Comparison of ENCODE assay signal across 7 cellular contexts in the genomic region with DNA sequence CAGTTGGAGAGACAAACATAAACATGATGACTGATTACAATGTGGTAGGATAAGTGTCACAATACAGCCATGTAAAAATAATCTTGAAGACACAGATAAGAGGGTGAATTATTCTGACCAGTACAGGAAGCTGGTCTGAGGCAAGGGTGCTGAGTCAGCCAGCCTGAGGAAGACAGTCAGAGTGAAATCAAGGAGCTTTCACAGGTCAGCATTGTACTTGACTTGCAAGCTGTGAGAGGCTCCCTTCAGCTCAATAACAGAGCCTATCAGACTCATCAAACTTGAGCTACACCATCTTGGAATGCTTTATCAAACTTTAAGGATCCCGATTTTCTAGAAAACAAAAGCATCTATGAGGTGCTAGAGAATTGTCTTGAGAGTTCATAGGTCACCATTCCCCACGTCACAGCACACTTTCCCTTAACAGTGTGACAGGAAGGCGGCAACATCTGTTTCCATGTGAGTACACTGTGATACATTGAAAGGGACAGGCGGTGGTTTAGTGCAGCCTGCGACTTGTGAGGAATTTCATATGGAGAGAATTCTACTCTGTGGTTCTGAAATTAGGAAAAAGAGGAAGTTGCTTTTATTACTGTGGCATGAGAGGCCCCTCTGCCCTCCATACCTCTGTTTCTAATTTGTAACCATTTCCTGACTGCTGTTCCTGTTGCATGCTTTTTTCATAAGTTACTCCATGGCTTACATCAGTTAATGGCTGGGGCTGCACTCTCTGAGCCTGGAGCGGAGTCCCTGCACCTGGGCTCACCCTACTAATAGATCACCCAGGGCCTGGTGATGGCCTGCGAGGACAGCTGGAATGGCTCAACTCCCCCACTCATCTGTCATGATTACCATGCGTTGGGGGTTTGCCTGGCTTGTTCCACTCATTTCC.
DNase-seq lines count a peak whose midpoint lies in the region; ATAC-seq, FAIRE-seq and TF ChIP-seq lines count a peak whose summit lies in the region.

No MANE protein-coding gene starts in this region.

- no peaks in the 10 kb centered on the region for H3K79me2 ChIP-seq in keratinocyte (ENCODE audit: control insufficient read depth, insufficient read depth, low read length)

- H3K4me2 ChIP-seq in keratinocyte (ENCODE audit: control insufficient read depth, extremely low read depth, insufficient read depth, low read depth, low read length) = no peak overlapping the region

- peak; percentile 76 for DNase-seq in SIG-M5 (lab: John Stamatoyannopoulos, UW)
- DNase-seq in keratinocyte (ENCODE audit: low read depth, low spot score) = no peak
- DNase-seq in NCI-H2081 treated with DMSO at 0.1 percent for 48 hours (lab: John Stamatoyannopoulos, UW) = no peak
- no peak for DNase-seq in GM12892 (ENCODE audit: insufficient read length)
- DNase-seq in activated gamma-delta T cell (lab: John Stamatoyannopoulos, UW) = no peak

- peak; percentile 77 for ATAC-seq in GM19023 (IDR thresholded peaks at IDR 0.05; ENCODE audit: unreplicated experiment)
- peak; percentile 80 for ATAC-seq in HG02938 (IDR thresholded peaks at IDR 0.05; ENCODE audit: unreplicated experiment)

- no peaks in the 10 kb centered on the region for H3K36me3 ChIP-seq in keratinocyte (ENCODE audit: control insufficient read depth in 2 of 2, extremely low read depth in 1 of 2, insufficient read depth in 2 of 2, low read length in 2 of 2)

- H3K9me1 ChIP-seq in keratinocyte (ENCODE audit: control insufficient read depth, extremely low read depth, insufficient read depth, low read length) = no peaks in the 10 kb centered on the region

- H3K4me1 ChIP-seq in keratinocyte (ENCODE audit: control insufficient read depth, extremely low read depth, insufficient read depth, low read length) = peaks cover 4% of the 10 kb centered on the region

- no peak overlapping the region for H3K4me3 ChIP-seq in keratinocyte (ENCODE audit: control insufficient read depth in 2 of 3, extremely low read depth in 1 of 3, insufficient read depth in 2 of 3, low read depth in 1 of 3, low read length in 3 of 3)

- no peak overlapping the region for H2AFZ ChIP-seq in keratinocyte (ENCODE audit: control insufficient read depth, low read length)

- no peaks in the 10 kb centered on the region for H4K20me1 ChIP-seq in keratinocyte (ENCODE audit: control insufficient read depth, extremely low read depth, insufficient read depth, low read length)

- no peak overlapping the region for H3K27ac ChIP-seq in keratinocyte (ENCODE audit: control insufficient read depth, insufficient read depth, low read length)

- no peak for TF ChIP-seq CTCF in keratinocyte (optimal IDR thresholded peaks at IDR 0.05 in 1 of 3, IDR thresholded peaks at IDR 0.05 in 1 of 3, conservative IDR thresholded peaks at IDR 0.05 in 1 of 3; ENCODE audit: extremely low read depth in 1 of 3, insufficient read depth in 2 of 3, low read length in 3 of 3)

- no peaks in the 10 kb centered on the region for H3K9me3 ChIP-seq in keratinocyte (ENCODE audit: control insufficient read depth, low read depth, low read length)

- H3K27me3 ChIP-seq in keratinocyte (ENCODE audit: control insufficient read depth, extremely low read depth, insufficient read depth, low read length) = no peaks in the 10 kb centered on the region

- H3K9ac ChIP-seq in keratinocyte (ENCODE audit: control insufficient read depth, extremely low read depth, insufficient read depth, low read length) = no peak overlapping the region

- TF ChIP-seq POLR2A in GM12892 (IDR thresholded peaks at IDR 0.05; ENCODE audit: low read depth, low read length) = no peak

- FAIRE-seq in keratinocyte (lab: Jason Lieb, UNC) = peak; percentile 79
- no peak for FAIRE-seq in GM12892 (lab: Jason Lieb, UNC)

- dilution Hi-C loops in keratinocyte (cut with MboI; ENCODE audit: extremely low pct_ligation_motif_present, low sequenced_read_pairs) = no loop called here
